ENCODE assay signal across 8 cellular contexts in genomic region chr17:46591332-46591731, GRCh38. TPM values are rescaled to one million over a fixed set of nuclear protein-coding genes. Genes with fewer than 3 reads are reported as not detected.
A peak's percentile ranks its signal among the peaks of the same experiment; 100 is the strongest.
DNase-seq lines count a peak whose midpoint lies in the region; ATAC-seq and TF ChIP-seq lines count a peak whose summit lies in the region.
"Not testable (repeated sequence)": the region's sequence is repeated elsewhere in the genome, so short reads cannot be mapped to it uniquely, and the experiment has no call there.

No MANE protein-coding gene starts in this region.

- intact Hi-C loops in CD4-positive, alpha-beta T cell (cut with DNase I, micrococcal nuclease); Right ventricle myocardium superior (cut with DNase I): not testable (repeated sequence)

- not testable (repeated sequence) for H3K4me1 Mint-ChIP-seq in CD4-positive, alpha-beta T cell (ENCODE audit: low read depth); T-helper 17 cell; activated naive CD8-positive, alpha-beta T cell treated with anti-CD3 and anti-CD28 coated beads, Interleukin-2, amount 50 U/mL, for 24 hours; memory B cell

- H3K27me3 ChIP-seq in CD4-positive, alpha-beta T cell (ENCODE audit: control insufficient read depth, insufficient read depth, low read length) = not testable (repeated sequence)

- H3K9me3 Mint-ChIP-seq in CD4-positive, alpha-beta T cell; activated naive CD8-positive, alpha-beta T cell treated with anti-CD3 and anti-CD28 coated beads, Interleukin-2, amount 50 U/mL, for 24 hours; memory B cell: not testable (repeated sequence)

- not testable (repeated sequence) for TF ChIP-seq CTCF in CD4-positive, alpha-beta T cell (IDR thresholded peaks at IDR 0.05)

- POLR2A ChIA-PET in CD4-positive, alpha-beta T cell (lab: Charles Lee) = not testable (repeated sequence)

- H3K9me3 ChIP-seq in CD4-positive, alpha-beta T cell (ENCODE audit: control insufficient read depth, low read length); T-helper 17 cell (ENCODE audit: control insufficient read depth, low read length, poor library complexity, severe bottlenecking): not testable (repeated sequence)

- peak; percentile 68 for ATAC-seq in CD4-positive, alpha-beta T cell (ENCODE audit: poor library complexity)
- peak; percentile 36 for ATAC-seq in GM19395 (IDR thresholded peaks at IDR 0.05; ENCODE audit: unreplicated experiment)
- peak; percentile 62 for ATAC-seq in HG03060 (IDR thresholded peaks at IDR 0.05; ENCODE audit: low read depth, unreplicated experiment)
- peak; percentile 51 for ATAC-seq in T-helper 17 cell
- peak; percentile 55 for ATAC-seq in activated naive CD8-positive, alpha-beta T cell treated with anti-CD3 and anti-CD28 coated beads, Interleukin-2, amount 50 U/mL, for 24 hours
- ATAC-seq in Right ventricle myocardium superior (ENCODE audit: poor library complexity) = peak; percentile 70
- peak; percentile 83 for ATAC-seq in memory B cell (ENCODE audit: low read depth)
- peak; percentile 50 for ATAC-seq in stimulated activated naive CD8-positive, alpha-beta T cell treated with anti-CD3 and anti-CD28 coated beads, Interleukin-15, Interleukin-2, amounts not matched to agents 100 U/mL and 50 U/mL, for 24 hours

- DNase-seq in CD4-positive, alpha-beta T cell; T-helper 17 cell; activated naive CD8-positive, alpha-beta T cell treated with anti-CD3 and anti-CD28 coated beads, Interleukin-2, amount 50 U/mL, for 24 hours; Right ventricle myocardium superior; memory B cell (ENCODE audit: low spot score in 2 of 2); stimulated activated naive CD8-positive, alpha-beta T cell treated with anti-CD3 and anti-CD28 coated beads, Interleukin-15, Interleukin-2, amounts not matched to agents 100 U/mL and 50 U/mL, for 24 hours: not testable (repeated sequence)

- H3K36me3 Mint-ChIP-seq in CD4-positive, alpha-beta T cell (ENCODE audit: low read depth); T-helper 17 cell (ENCODE audit: low read depth); activated naive CD8-positive, alpha-beta T cell treated with anti-CD3 and anti-CD28 coated beads, Interleukin-2, amount 50 U/mL, for 24 hours (ENCODE audit: low read depth); memory B cell: not testable (repeated sequence)

- H3K27me3 Mint-ChIP-seq in CD4-positive, alpha-beta T cell; T-helper 17 cell; activated naive CD8-positive, alpha-beta T cell treated with anti-CD3 and anti-CD28 coated beads, Interleukin-2, amount 50 U/mL, for 24 hours; memory B cell: not testable (repeated sequence)

- CTCF ChIA-PET in CD4-positive, alpha-beta T cell (lab: Charles Lee) = not testable (repeated sequence)

- not testable (repeated sequence) for H3K4me3 Mint-ChIP-seq in CD4-positive, alpha-beta T cell; T-helper 17 cell; activated naive CD8-positive, alpha-beta T cell treated with anti-CD3 and anti-CD28 coated beads, Interleukin-2, amount 50 U/mL, for 24 hours; memory B cell

- H3K27ac Mint-ChIP-seq in CD4-positive, alpha-beta T cell; T-helper 17 cell; activated naive CD8-positive, alpha-beta T cell treated with anti-CD3 and anti-CD28 coated beads, Interleukin-2, amount 50 U/mL, for 24 hours; memory B cell: not testable (repeated sequence)

- not testable (repeated sequence) for H3K27ac ChIP-seq in CD4-positive, alpha-beta T cell (ENCODE audit: low read depth, low read length)

RNA-seq across cellular contexts. Expression of gene NSF, which starts 0.9 kb away (rescaled TPM):
- total RNA-seq in CD4-positive, alpha-beta T cell = 10 to 100 TPM; 17.7 to 19.1 TPM
- 10 to 100 TPM; 21.6 to 22.6 TPM for total RNA-seq in T-helper 17 cell
- 23.2 TPM for total RNA-seq in Right ventricle myocardium superior

RNA-seq across cellular contexts. Expression of gene ARL17A, which starts 11.8 kb away (rescaled TPM):
- 10 to 100 TPM; 16.5 to 20.0 TPM for total RNA-seq in CD4-positive, alpha-beta T cell
- total RNA-seq in T-helper 17 cell = 10 to 100 TPM; 19.6 to 38.3 TPM
- 9.8 TPM for total RNA-seq in Right ventricle myocardium superior
